In the genomic region with DNA sequence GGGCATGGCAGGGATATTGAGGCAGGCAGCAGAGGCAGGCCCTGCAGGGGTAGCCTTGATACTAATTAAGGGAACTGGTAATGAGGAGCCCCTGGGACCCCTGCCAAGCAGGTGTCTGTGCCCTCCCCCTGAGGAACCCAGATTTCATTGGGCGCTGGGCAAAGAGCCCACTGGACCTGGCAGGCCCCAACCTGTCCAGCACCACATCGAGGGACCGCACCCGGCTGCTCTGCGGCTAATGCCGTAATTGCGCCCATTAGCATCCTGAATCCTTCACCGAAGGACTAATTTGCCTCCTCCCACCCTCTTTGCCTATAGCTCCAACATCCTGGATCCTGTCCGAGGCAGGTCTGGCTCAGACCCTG, we compare ENCODE assay signal across 15 cellular contexts. TPM values are rescaled to one million over a fixed set of nuclear protein-coding genes. Genes with fewer than 3 reads are reported as not detected.
DNase-seq lines count a peak whose midpoint lies in the region; ATAC-seq and TF ChIP-seq lines count a peak whose summit lies in the region.
"Had no signal": no experiment of that assay in that cellular context is flagged by ENCODE, and none has a peak within 500 bp of the region (broad histone marks: within the 10 kb centered on the region; RNA-seq: fewer than 3 reads in every experiment).

No MANE protein-coding gene starts in this region.

- TF ChIP-seq POLR2A in esophagus muscularis mucosa (IDR thresholded peaks at IDR 0.05; ENCODE audit: low read depth): no peak

- ATAC-seq in stimulated activated effector memory CD8-positive, alpha-beta T cell treated with anti-CD3 and anti-CD28 coated beads, Interleukin-12 subunit alpha, Interleukin-12 subunit beta, amount 100 ng/mL, for 72 hours: no peak

- no peaks in the 10 kb centered on the region for H3K9me3 Mint-ChIP-seq in activated CD4-positive, alpha-beta memory T cell treated with anti-CD3 and anti-CD28 coated beads, Interleukin-2, amount 10 ng/mL, durations not matched to agents 7 days and 5 days
- no peaks in the 10 kb centered on the region for H3K9me3 Mint-ChIP-seq in stimulated activated effector memory CD8-positive, alpha-beta T cell treated with anti-CD3 and anti-CD28 coated beads, Interleukin-12 subunit alpha, Interleukin-12 subunit beta, amount 100 ng/mL, for 72 hours
- H3K9me3 Mint-ChIP-seq: activated naive CD8-positive, alpha-beta T cell treated with anti-CD3 and anti-CD28 coated beads for 36 hours had no signal

- H3K4me1 ChIP-seq in esophagus muscularis mucosa: peaks cover 74 to 93% (median 90%) of the 10 kb centered on the region in 4 donors

- H3K36me3 Mint-ChIP-seq in activated CD4-positive, alpha-beta memory T cell treated with anti-CD3 and anti-CD28 coated beads, Interleukin-2, amount 10 ng/mL, durations not matched to agents 7 days and 5 days (ENCODE audit: low read depth): peaks cover 70% of the 10 kb centered on the region
- peaks cover 100% of the 10 kb centered on the region for H3K36me3 Mint-ChIP-seq in stimulated activated effector memory CD8-positive, alpha-beta T cell treated with anti-CD3 and anti-CD28 coated beads, Interleukin-12 subunit alpha, Interleukin-12 subunit beta, amount 100 ng/mL, for 72 hours

- intact Hi-C loops in esophagus muscularis mucosa (cut with DNase I): no loop called here

- no peaks in the 10 kb centered on the region for H3K27me3 Mint-ChIP-seq in activated CD4-positive, alpha-beta memory T cell treated with anti-CD3 and anti-CD28 coated beads, Interleukin-2, amount 10 ng/mL, durations not matched to agents 7 days and 5 days
- H3K27me3 Mint-ChIP-seq: activated naive CD8-positive, alpha-beta T cell treated with anti-CD3 and anti-CD28 coated beads for 36 hours had no signal

- H3K27ac Mint-ChIP-seq in activated CD4-positive, alpha-beta memory T cell treated with anti-CD3 and anti-CD28 coated beads, Interleukin-2, amount 10 ng/mL, durations not matched to agents 7 days and 5 days: peak overlapping the region; percentile 68
- H3K27ac Mint-ChIP-seq in stimulated activated effector memory CD8-positive, alpha-beta T cell treated with anti-CD3 and anti-CD28 coated beads, Interleukin-12 subunit alpha, Interleukin-12 subunit beta, amount 100 ng/mL, for 72 hours: peak overlapping the region; percentile 86
- H3K27ac Mint-ChIP-seq: activated naive CD8-positive, alpha-beta T cell treated with anti-CD3 and anti-CD28 coated beads for 36 hours had no signal

- POLR2A ChIA-PET in activated CD4-positive, alpha-beta memory T cell treated with anti-CD3 and anti-CD28 coated beads, Interleukin-2, amount 10 ng/mL, durations not matched to agents 7 days and 5 days (lab: Charles Lee): interaction anchor here (0.8 to 5.3 kb wide), 3 partner anchors 8 to 15 kb away, joined by 3 to 20 read pairs (median 4); no protein-coding TSS in a partner anchor

- CTCF ChIA-PET in activated CD4-positive, alpha-beta memory T cell treated with anti-CD3 and anti-CD28 coated beads, Interleukin-2, amount 10 ng/mL, durations not matched to agents 7 days and 5 days (lab: Charles Lee): interaction anchor here (1.0 to 2.0 kb wide), 4 partner anchors 8 to 61 kb away, joined by 3 to 14 read pairs (median 4); no protein-coding TSS in a partner anchor

- H3K4me3 Mint-ChIP-seq in activated CD4-positive, alpha-beta memory T cell treated with anti-CD3 and anti-CD28 coated beads, Interleukin-2, amount 10 ng/mL, durations not matched to agents 7 days and 5 days: no peak overlapping the region
- H3K4me3 Mint-ChIP-seq in stimulated activated effector memory CD8-positive, alpha-beta T cell treated with anti-CD3 and anti-CD28 coated beads, Interleukin-12 subunit alpha, Interleukin-12 subunit beta, amount 100 ng/mL, for 72 hours: no peak overlapping the region
- H3K4me3 Mint-ChIP-seq: activated naive CD8-positive, alpha-beta T cell treated with anti-CD3 and anti-CD28 coated beads for 36 hours had no signal

- DNase-seq in DMS79 (lab: John Stamatoyannopoulos, UW) (peak; percentile 33), esophagus muscularis mucosa (ENCODE audit: extremely low spot score) (no peak), COLO829 (ENCODE audit: low spot score) (no peak)
- DNase-seq in activated CD4-positive, alpha-beta memory T cell treated with anti-CD3 and anti-CD28 coated beads, Interleukin-2, amount 10 ng/mL, durations not matched to agents 7 days and 5 days: no peak
- DNase-seq in stimulated activated effector memory CD8-positive, alpha-beta T cell treated with anti-CD3 and anti-CD28 coated beads, Interleukin-12 subunit alpha, Interleukin-12 subunit beta, amount 100 ng/mL, for 72 hours (ENCODE audit: low spot score in 2 of 2): no peak
- DNase-seq in activated CD8-positive, alpha-beta memory T cell treated with anti-CD3 and anti-CD28 coated beads, Interleukin-2, amount 50 U/mL, for 48 hours: no peak
- DNase-seq in effector CD4-positive, alpha-beta T cell: no peak
- DNase-seq in activated CD8-positive, alpha-beta memory T cell treated with anti-CD3 and anti-CD28 coated beads, Interleukin-2, amount 50 U/mL, for 4 hours: no peak
- DNase-seq: activated naive CD8-positive, alpha-beta T cell treated with anti-CD3 and anti-CD28 coated beads for 36 hours; MG63; NCI-H345; T-helper 9 cell had no signal

- TF ChIP-seq EP300 in esophagus muscularis mucosa (IDR thresholded peaks at IDR 0.05): no peak

- no peaks in the 10 kb centered on the region for H3K9me3 ChIP-seq in esophagus muscularis mucosa
- H3K9me3 ChIP-seq: MG63 had no signal

- H3K4me3 ChIP-seq in esophagus muscularis mucosa: no peak overlapping the region
- H3K4me3 ChIP-seq: MG63 had no signal

- H3K36me3 ChIP-seq in esophagus muscularis mucosa: peaks cover 43 to 87% (median 74%) of the 10 kb centered on the region in 4 donors

- WGBS in esophagus muscularis mucosa: 74% methylated on average over 9 of the region's 9 CpGs

- peak overlapping the region; percentile 75 to 79 (median 76) for H3K27ac ChIP-seq in esophagus muscularis mucosa (replicated peaks in 1 of 4)
- H3K27ac ChIP-seq: HL-60 had no signal

- TF ChIP-seq CTCF in esophagus muscularis mucosa (IDR thresholded peaks at IDR 0.05): no peak

- H3K4me1 Mint-ChIP-seq in activated CD4-positive, alpha-beta memory T cell treated with anti-CD3 and anti-CD28 coated beads, Interleukin-2, amount 10 ng/mL, durations not matched to agents 7 days and 5 days: peaks cover 40% of the 10 kb centered on the region
- H3K4me1 Mint-ChIP-seq in stimulated activated effector memory CD8-positive, alpha-beta T cell treated with anti-CD3 and anti-CD28 coated beads, Interleukin-12 subunit alpha, Interleukin-12 subunit beta, amount 100 ng/mL, for 72 hours: peaks cover 43% of the 10 kb centered on the region

- no peaks in the 10 kb centered on the region for H3K27me3 ChIP-seq in esophagus muscularis mucosa
- H3K27me3 ChIP-seq: MG63 had no signal

RNA-seq across cellular contexts. Expression of a gene that starts 13.7 kb away (rescaled TPM):
- total RNA-seq in activated CD4-positive, alpha-beta memory T cell treated with anti-CD3 and anti-CD28 coated beads, Interleukin-2, amount 10 ng/mL, durations not matched to agents 7 days and 5 days: under 1 TPM; 0.38 to 0.55 TPM
- 10 to 100 TPM; 37.4 to 66.6 (median 46.4) TPM for total RNA-seq in esophagus muscularis mucosa

RNA-seq across cellular contexts. Expression of a gene that starts 19.2 kb away (rescaled TPM):
- total RNA-seq in activated CD4-positive, alpha-beta memory T cell treated with anti-CD3 and anti-CD28 coated beads, Interleukin-2, amount 10 ng/mL, durations not matched to agents 7 days and 5 days: 100 to 1,000 TPM; 493 to 519 TPM
- total RNA-seq in esophagus muscularis mucosa: 100 to 1,000 TPM; 149 to 297 (median 239) TPM

RNA-seq across cellular contexts. Expression of a gene that starts 23.7 kb away (rescaled TPM):
- total RNA-seq in activated CD4-positive, alpha-beta memory T cell treated with anti-CD3 and anti-CD28 coated beads, Interleukin-2, amount 10 ng/mL, durations not matched to agents 7 days and 5 days: not detected
- not detected for total RNA-seq in esophagus muscularis mucosa
- total RNA-seq: activated CD8-positive, alpha-beta memory T cell treated with anti-CD3 and anti-CD28 coated beads for 36 hours; activated naive CD8-positive, alpha-beta T cell treated with anti-CD3 and anti-CD28 coated beads for 36 hours; RPMI7951 had no signal

RNA-seq across cellular contexts. Expression of a gene that starts 37.0 kb away (rescaled TPM):
- 10 to 100 TPM; 40.6 to 45.0 TPM for total RNA-seq in activated CD4-positive, alpha-beta memory T cell treated with anti-CD3 and anti-CD28 coated beads, Interleukin-2, amount 10 ng/mL, durations not matched to agents 7 days and 5 days
- total RNA-seq in esophagus muscularis mucosa: 100 to 1,000 TPM in 1 of 4 donors, 10 to 100 TPM in 3; 49.4 to 106 (median 85.8) TPM

RNA-seq across cellular contexts. Expression of a gene that starts 44.0 kb away (rescaled TPM):
- total RNA-seq in activated CD4-positive, alpha-beta memory T cell treated with anti-CD3 and anti-CD28 coated beads, Interleukin-2, amount 10 ng/mL, durations not matched to agents 7 days and 5 days: 10 to 100 TPM; 13.2 to 13.9 TPM
- 1 to 10 TPM; 2.1 to 6.7 (median 3.4) TPM for total RNA-seq in esophagus muscularis mucosa

Comparison
In these comparisons a context has a peak if more than half of its experiments do, and no peak if none do; other contexts are left out.
1. RNA of a gene that starts 13.7 kb away (total RNA-seq): 37.4 to 66.6 TPM in esophagus muscularis mucosa; 0.38 to 0.55 TPM in activated CD4-positive, alpha-beta memory T cell treated with anti-CD3 and anti-CD28 coated beads, Interleukin-2, amount 10 ng/mL, durations not matched to agents 7 days and 5 days; every median in the first group is over 10 times any median in the second.